In genomic region chr9:71521132-71521531, GRCh38 we compare ENCODE assay signal across 33 cellular contexts.
"Had no signal": no experiment of that assay in that cellular context is flagged by ENCODE, and none has a peak within 500 bp of the region (broad histone marks: within the 10 kb centered on the region; RNA-seq: fewer than 3 reads in every experiment).

No MANE protein-coding gene starts in this region.

- H3K27ac ChIP-seq: adrenal gland, body of pancreas, brain microvascular endothelial cell, breast epithelium, VCaP had no signal

- H3K36me3 ChIP-seq: adrenal gland, brain microvascular endothelial cell, breast epithelium had no signal

- FAIRE-seq: astrocyte, TTC549 had no signal

- H3K4me1 ChIP-seq: adrenal gland, body of pancreas, breast epithelium had no signal

- H3K9me3 ChIP-seq: adrenal gland, body of pancreas, breast epithelium had no signal

- ATAC-seq: activated CD8-positive, alpha-beta T cell treated with anti-CD3 and anti-CD28 coated beads for 36 hours; activated naive CD4-positive, alpha-beta T cell treated with anti-CD3 and anti-CD28 coated beads, Interleukin-2, amount 50 U/mL, for 72 hours; activated T-cell treated with anti-CD3 and anti-CD28 coated beads, Interleukin-2, amount 50 U/mL, for 4 hours; activated T-cell treated with anti-CD3 and anti-CD28 coated beads, Interleukin-2, amount 50 U/mL, for 72 hours; activated T-helper 17 cell treated with anti-CD3 and anti-CD28 coated beads, Interleukin-2, amount 50 U/mL, for 72 hours; body of pancreas had no signal

- H3K27me3 ChIP-seq: adrenal gland, body of pancreas, brain microvascular endothelial cell, breast epithelium had no signal

- H3K4me3 ChIP-seq: adrenal gland, body of pancreas, breast epithelium had no signal

- DNase-seq: activated B cell treated with CpG ODN at 0.5 μM for 24 hours; activated CD4-positive, alpha-beta memory T cell treated with anti-CD3 and anti-CD28 coated beads for 36 hours; activated CD4-positive, alpha-beta T cell treated with anti-CD3 and anti-CD28 coated beads for 4 hours; activated CD4-positive, alpha-beta T cell treated with anti-CD3 and anti-CD28 coated beads, Interleukin-2, amount 10 ng/mL, durations not matched to agents 24 days and 14 days; activated CD4-positive, alpha-beta T cell treated with anti-CD3 and anti-CD28 coated beads, Interleukin-2, amount 50 U/mL, for 1 hour; activated CD4-positive, alpha-beta T cell treated with anti-CD3 and anti-CD28 coated beads, Interleukin-2, amount 50 U/mL, for 4 hours; activated CD4-positive, CD25-positive, alpha-beta regulatory T cell treated with anti-CD3 and anti-CD28 coated beads, Interleukin-2, amount 50 U/mL, for 72 hours; activated CD8-positive, alpha-beta memory T cell treated with anti-CD3 and anti-CD28 coated beads, Interleukin-2, amount 50 U/mL, for 4 hours; activated CD8-positive, alpha-beta T cell treated with anti-CD3 and anti-CD28 coated beads for 36 hours; activated effector memory CD4-positive, alpha-beta T cell treated with anti-CD3 and anti-CD28 coated beads, Interleukin-2, amount 50 U/mL, for 16 hours; activated gamma-delta T cell treated with Interleukin-2 at 50 U/mL for 16 hours; activated naive CD4-positive, alpha-beta T cell; activated naive CD4-positive, alpha-beta T cell treated with anti-CD3 and anti-CD28 coated beads for 36 hours; activated naive CD4-positive, alpha-beta T cell treated with anti-CD3 and anti-CD28 coated beads, Interleukin-2, amount 50 U/mL, for 16 hours; activated naive CD8-positive, alpha-beta T cell treated with anti-CD3 and anti-CD28 coated beads for 36 hours; activated T-cell treated with anti-CD3 and anti-CD28 coated beads for 4 hours; activated T-cell treated with anti-CD3 and anti-CD28 coated beads, Interleukin-2, amount 50 U/mL, for 1 hour; activated T-cell treated with anti-CD3 and anti-CD28 coated beads, Interleukin-2, amount 50 U/mL, for 4 hours; activated T-cell treated with anti-CD3 and anti-CD28 coated beads, Interleukin-2, amount 50 U/mL, for 72 hours; adrenal gland; amniotic stem cell; aorta; body of pancreas; brain microvascular endothelial cell; central memory CD4-positive, alpha-beta T cell; T-helper 2 cell; T-helper 9 cell had no signal
